ENCODE assay signal across 24 cellular contexts in the genomic region with DNA sequence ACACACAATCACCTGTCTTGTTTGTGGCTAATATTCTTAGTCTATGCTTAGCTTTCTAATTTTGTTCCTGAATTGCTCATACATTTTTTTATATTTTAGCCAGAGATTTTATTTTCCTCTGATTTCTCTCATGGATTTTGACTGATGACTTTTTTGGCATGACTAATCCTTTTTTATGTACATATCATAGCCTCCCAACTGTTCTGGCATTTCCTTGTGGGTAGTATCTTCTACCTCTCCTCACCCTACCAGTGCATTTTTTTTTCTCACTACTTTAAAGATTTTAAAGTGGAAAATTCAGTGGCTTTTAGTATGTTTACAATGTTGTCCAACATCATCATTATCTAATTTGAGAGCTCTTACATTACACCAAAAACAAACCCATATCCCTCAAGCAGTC.
"Had no signal": no experiment of that assay in that cellular context is flagged by ENCODE, and none has a peak within 500 bp of the region (broad histone marks: within the 10 kb centered on the region; RNA-seq: fewer than 3 reads in every experiment).

No MANE protein-coding gene starts in this region.

- H3K9me3 ChIP-seq: adrenal gland, colonic mucosa had no signal

- H3K4me2 ChIP-seq: PC-9 had no signal

- H3K27me3 ChIP-seq: adrenal gland, colonic mucosa had no signal

- DNase-seq: activated CD4-positive, alpha-beta T cell treated with anti-CD3 and anti-CD28 coated beads for 48 hours; activated CD4-positive, alpha-beta T cell treated with anti-CD3 and anti-CD28 coated beads, Interleukin-2, amount 50 U/mL, for 4 hours; activated CD4-positive, CD25-positive, alpha-beta regulatory T cell treated with anti-CD3 and anti-CD28 coated beads, Interleukin-2, amount 50 U/mL, for 72 hours; activated CD8-positive, alpha-beta memory T cell treated with anti-CD3 and anti-CD28 coated beads, Interleukin-2, amount 50 U/mL, for 48 hours; activated CD8-positive, alpha-beta T cell treated with anti-CD3 and anti-CD28 coated beads, Interleukin-2, amount 10 ng/mL, durations not matched to agents 7 days and 5 days; activated naive CD4-positive, alpha-beta T cell treated with anti-CD3 and anti-CD28 coated beads, Interleukin-2, amount 50 U/mL, for 16 hours; activated naive CD8-positive, alpha-beta T cell treated with anti-CD3 and anti-CD28 coated beads, Interleukin-2, amount 10 ng/mL, durations not matched to agents 7 days and 5 days; activated T-cell treated with anti-CD3 and anti-CD28 coated beads, Interleukin-2, amount 50 U/mL, for 1 hour; adrenal gland; anterior cingulate cortex; caudate nucleus; colonic mucosa; Kasumi-1; NCI-H1048; NCI-H146; NCI-H187 treated with DMSO at 0.1 percent for 48 hours; NCI-H2107; NCI-H2227 treated with DMSO at 0.1 percent for 48 hours; NCI-H510A; NCI-H526 treated with DMSO at 0.1 percent for 48 hours; PC-9; SHP77 treated with DMSO at 0.1 percent for 48 hours; T-helper 9 cell had no signal

- ATAC-seq: activated CD8-positive, alpha-beta T cell treated with anti-CD3 and anti-CD28 coated beads, Interleukin-2, amount 10 ng/mL, durations not matched to agents 7 days and 5 days; WTC11 had no signal

- H3K4me3 ChIP-seq: adrenal gland, colonic mucosa, PC-9 had no signal

- H3K27ac ChIP-seq: adrenal gland, colonic mucosa, PC-9 had no signal

- H3K36me3 ChIP-seq: adrenal gland, colonic mucosa had no signal

- H2AFZ ChIP-seq: PC-9 had no signal

- H3K4me1 ChIP-seq: adrenal gland, colonic mucosa had no signal
